8 cellular contexts compared by ENCODE assay signal in genomic region chr10:79266092-79266491, GRCh38.
DNase-seq lines count a peak whose midpoint lies in the region; ATAC-seq and TF ChIP-seq lines count a peak whose summit lies in the region.

No MANE protein-coding gene starts in this region.

- H3K36me3 ChIP-seq in Peyer's patch (peaks cover 0 to 18% (median 0%) of the 10 kb centered on the region in 3 donors), tibial nerve (peaks cover 0 to 14% (median 0%) of the 10 kb centered on the region in 3 donors)

- H3K9me3 Mint-ChIP-seq in glutamatergic neuron (ENCODE audit: unreplicated experiment) = peaks cover 63% of the 10 kb centered on the region

- TF ChIP-seq POLR2A in Peyer's patch (IDR thresholded peaks at IDR 0.05) (no peak), tibial nerve (IDR thresholded peaks at IDR 0.05) (no peak)

- 54 to 58% methylated on average over 6 of the region's 6 CpGs for WGBS in tibial nerve, 2 donors

- ATAC-seq in GM18508 (IDR thresholded peaks at IDR 0.05; ENCODE audit: insufficient read depth, unreplicated experiment) = peak; percentile 29
- ATAC-seq in HG02571 (IDR thresholded peaks at IDR 0.05; ENCODE audit: unreplicated experiment) = peak; percentile 27

- H3K4me3 Mint-ChIP-seq in glutamatergic neuron (ENCODE audit: unreplicated experiment) = peak overlapping the region; percentile 76

- no peak for TF ChIP-seq CTCF in Peyer's patch (IDR thresholded peaks at IDR 0.05)
- TF ChIP-seq CTCF in glutamatergic neuron (IDR thresholded peaks at IDR 0.05; ENCODE audit: partially characterized antibody, unreplicated experiment) = no peak
- TF ChIP-seq CTCF in tibial nerve (IDR thresholded peaks at IDR 0.05) = no peak

- peaks cover 47% of the 10 kb centered on the region for H3K27me3 Mint-ChIP-seq in glutamatergic neuron (ENCODE audit: unreplicated experiment)

- peaks cover 4% of the 10 kb centered on the region for H3K36me3 Mint-ChIP-seq in glutamatergic neuron (ENCODE audit: unreplicated experiment)

- H3K4me1 Mint-ChIP-seq in glutamatergic neuron (ENCODE audit: low read depth, unreplicated experiment) = peaks cover 81% of the 10 kb centered on the region

- TF ChIP-seq EP300 in tibial nerve (IDR thresholded peaks at IDR 0.05) = no peak

- H3K9me3 ChIP-seq in Peyer's patch (no peaks in the 10 kb centered on the region), tibial nerve (no peaks in the 10 kb centered on the region)

- H3K4me3 ChIP-seq in Peyer's patch (no peak overlapping the region), tibial nerve (no peak overlapping the region)

- H3K4me1 ChIP-seq in Peyer's patch = peaks cover 0 to 52% (median 16%) of the 10 kb centered on the region in 4 donors
- peaks cover 0 to 100% (median 57%) of the 10 kb centered on the region in 4 donors for H3K4me1 ChIP-seq in tibial nerve

- DNase-seq in Peyer's patch (peak in 1 of 3 donors; percentile 70), glutamatergic neuron (no peak), tibial nerve (ENCODE audit: low spot score in 2 of 2) (no peak), NCI-H526 (lab: John Stamatoyannopoulos, UW) (no peak), NCI-H1417 treated with DMSO at 0.1 percent for 48 hours (lab: John Stamatoyannopoulos, UW) (no peak), superior temporal gyrus (ENCODE audit: extremely low spot score) (no peak)

- H3K27me3 ChIP-seq in Peyer's patch (no peaks in the 10 kb centered on the region), tibial nerve (no peaks in the 10 kb centered on the region)

- peak overlapping the region; percentile 75 for H3K27ac Mint-ChIP-seq in glutamatergic neuron (ENCODE audit: unreplicated experiment)

- H3K27ac ChIP-seq in Peyer's patch (peak overlapping the region; percentile 67 to 86 (median 73)), tibial nerve (peak overlapping the region in 3 of 4 donors; percentile 77 to 92 (median 84))
